1 cellular context compared by ENCODE assay signal in the genomic region with DNA sequence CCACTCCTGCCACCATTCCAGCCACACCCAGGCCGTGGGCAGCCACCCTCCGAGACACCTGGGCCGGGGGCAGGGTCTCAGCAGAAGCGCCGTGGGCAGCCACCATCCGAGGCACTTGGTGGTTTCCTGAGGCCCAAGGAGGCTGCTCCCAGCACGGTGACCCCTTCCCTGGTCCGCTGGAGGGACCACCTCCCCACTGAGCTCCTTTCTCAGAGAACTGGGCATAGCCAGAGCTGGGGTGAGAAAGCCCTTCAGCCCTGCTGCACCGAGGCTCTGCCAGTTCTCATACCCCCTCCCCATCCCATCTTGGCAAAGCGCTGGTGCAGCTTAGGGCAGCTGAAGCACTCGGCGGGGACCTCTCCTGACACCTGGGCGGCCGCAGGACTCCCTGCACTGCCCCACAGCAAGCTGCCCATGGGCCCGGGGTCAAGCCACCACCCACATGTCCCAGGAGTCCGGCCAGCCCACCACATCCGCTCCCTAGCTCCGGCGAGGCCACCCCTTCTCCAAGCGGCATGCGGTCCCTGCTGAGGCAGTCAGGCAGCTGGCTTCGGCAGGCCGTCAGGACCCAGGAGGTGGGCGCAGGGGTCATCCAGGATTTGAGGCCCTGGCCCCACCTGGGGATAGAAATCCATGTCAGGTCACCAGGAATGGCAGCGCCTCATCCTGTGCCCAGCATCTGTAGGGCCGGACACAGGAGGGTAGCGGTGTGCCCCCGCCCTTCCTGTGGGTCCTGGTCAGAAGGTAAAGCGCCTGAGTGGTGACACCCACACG.
TF ChIP-seq lines count a peak whose summit lies in the region.

No MANE protein-coding gene starts in this region.

TF ChIP-seq in liver, 16 proteins besides CTCF, POLR2A, EP300 and RAD21:
- TF ChIP-seq, protein P1, sequence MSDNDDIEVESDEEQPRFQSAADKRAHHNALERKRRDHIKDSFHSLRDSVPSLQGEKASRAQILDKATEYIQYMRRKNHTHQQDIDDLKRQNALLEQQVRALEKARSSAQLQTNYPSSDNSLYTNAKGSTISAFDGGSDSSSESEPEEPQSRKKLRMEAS (IDR thresholded peaks at IDR 0.05), result no peak
- TF ChIP-seq EGR1 (IDR thresholded peaks at IDR 0.05; ENCODE audit: low read depth in 2 of 2) (no peak), JUND (IDR thresholded peaks at IDR 0.05) (no peak), GABPA (IDR thresholded peaks at IDR 0.05 in 1 of 2, conservative IDR thresholded peaks at IDR 0.05 in 1 of 2) (no peak)
- TF ChIP-seq, protein P2, sequence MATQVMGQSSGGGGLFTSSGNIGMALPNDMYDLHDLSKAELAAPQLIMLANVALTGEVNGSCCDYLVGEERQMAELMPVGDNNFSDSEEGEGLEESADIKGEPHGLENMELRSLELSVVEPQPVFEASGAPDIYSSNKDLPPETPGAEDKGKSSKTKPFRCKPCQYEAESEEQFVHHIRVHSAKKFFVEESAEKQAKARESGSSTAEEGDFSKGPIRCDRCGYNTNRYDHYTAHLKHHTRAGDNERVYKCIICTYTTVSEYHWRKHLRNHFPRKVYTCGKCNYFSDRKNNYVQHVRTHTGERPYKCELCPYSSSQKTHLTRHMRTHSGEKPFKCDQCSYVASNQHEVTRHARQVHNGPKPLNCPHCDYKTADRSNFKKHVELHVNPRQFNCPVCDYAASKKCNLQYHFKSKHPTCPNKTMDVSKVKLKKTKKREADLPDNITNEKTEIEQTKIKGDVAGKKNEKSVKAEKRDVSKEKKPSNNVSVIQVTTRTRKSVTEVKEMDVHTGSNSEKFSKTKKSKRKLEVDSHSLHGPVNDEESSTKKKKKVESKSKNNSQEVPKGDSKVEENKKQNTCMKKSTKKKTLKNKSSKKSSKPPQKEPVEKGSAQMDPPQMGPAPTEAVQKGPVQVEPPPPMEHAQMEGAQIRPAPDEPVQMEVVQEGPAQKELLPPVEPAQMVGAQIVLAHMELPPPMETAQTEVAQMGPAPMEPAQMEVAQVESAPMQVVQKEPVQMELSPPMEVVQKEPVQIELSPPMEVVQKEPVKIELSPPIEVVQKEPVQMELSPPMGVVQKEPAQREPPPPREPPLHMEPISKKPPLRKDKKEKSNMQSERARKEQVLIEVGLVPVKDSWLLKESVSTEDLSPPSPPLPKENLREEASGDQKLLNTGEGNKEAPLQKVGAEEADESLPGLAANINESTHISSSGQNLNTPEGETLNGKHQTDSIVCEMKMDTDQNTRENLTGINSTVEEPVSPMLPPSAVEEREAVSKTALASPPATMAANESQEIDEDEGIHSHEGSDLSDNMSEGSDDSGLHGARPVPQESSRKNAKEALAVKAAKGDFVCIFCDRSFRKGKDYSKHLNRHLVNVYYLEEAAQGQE (IDR thresholded peaks at IDR 0.05), result no peak
